Comparison of ENCODE assay signal across 10 cellular contexts in the genomic region with DNA sequence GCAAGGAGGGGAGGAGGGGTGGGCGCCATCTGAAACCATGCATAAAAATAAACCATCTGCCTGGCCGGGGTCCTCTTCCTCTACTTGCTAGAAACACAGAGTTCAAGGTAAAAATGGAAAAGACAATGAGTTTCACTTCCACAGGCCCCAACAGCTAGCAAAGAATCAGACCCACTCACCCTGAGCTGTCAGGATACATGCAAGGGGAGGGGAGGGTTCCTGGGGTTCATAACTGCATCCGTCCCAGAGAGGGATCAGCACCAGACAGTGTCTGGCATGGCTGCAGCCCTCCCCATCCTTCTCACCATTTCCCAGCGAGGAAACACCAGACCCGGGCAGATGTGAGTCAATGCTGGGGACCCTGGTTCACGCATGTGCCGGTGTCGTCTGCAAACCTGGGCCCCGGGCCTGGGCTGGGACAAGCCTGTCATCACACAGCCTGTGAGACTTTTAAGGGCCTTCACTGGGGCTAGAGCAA.
DNase-seq lines count a peak whose midpoint lies in the region; ATAC-seq and TF ChIP-seq lines count a peak whose summit lies in the region.
"Had no signal": no experiment of that assay in that cellular context is flagged by ENCODE, and none has a peak within 500 bp of the region (broad histone marks: within the 10 kb centered on the region; RNA-seq: fewer than 3 reads in every experiment).

No MANE protein-coding gene starts in this region.

- H3K27ac Mint-ChIP-seq in dendritic cell treated with granulocyte-macrophage colony-stimulating factor and Interleukin-4, amounts not matched to agents 40 ng/mL and 50 ng/mL, for 4 days, result peak overlapping the region; percentile 91

- peaks cover 89% of the 10 kb centered on the region for H3K4me1 Mint-ChIP-seq in dendritic cell treated with granulocyte-macrophage colony-stimulating factor and Interleukin-4, amounts not matched to agents 40 ng/mL and 50 ng/mL, for 4 days (ENCODE audit: low read depth)

- POLR2A ChIA-PET in GM10248 (lab: Yijun Ruan, JAX), result interaction anchor here (0.6 kb wide), 1 partner anchor 15 kb away, joined by 3 read pairs; no protein-coding TSS in a partner anchor

- intact Hi-C loops in dendritic cell treated with granulocyte-macrophage colony-stimulating factor and Interleukin-4, amounts not matched to agents 40 ng/mL and 50 ng/mL, for 4 days (cut with micrococcal nuclease), result loop anchor here (5.0 to 10.0 kb wide), 2 partner anchors 52 to 55 kb away; partner anchors contain the start of gene SEMA4D

- peaks cover 27% of the 10 kb centered on the region for H3K36me3 Mint-ChIP-seq in dendritic cell treated with granulocyte-macrophage colony-stimulating factor and Interleukin-4, amounts not matched to agents 40 ng/mL and 50 ng/mL, for 4 days (ENCODE audit: low read depth)

- no peaks in the 10 kb centered on the region for H3K27me3 ChIP-seq in HL-60 (ENCODE audit: insufficient read depth, poor library complexity, severe bottlenecking)
- H3K27me3 ChIP-seq: SJSA1 had no signal

- no peak overlapping the region for H3K4me3 Mint-ChIP-seq in dendritic cell treated with granulocyte-macrophage colony-stimulating factor and Interleukin-4, amounts not matched to agents 40 ng/mL and 50 ng/mL, for 4 days

- no peak overlapping the region; the same call in 1 of the 2 replicates for H3K4me3 ChIP-seq in HL-60 (replicated peaks; ENCODE audit: insufficient read depth, low read length)
- H3K4me3 ChIP-seq: SJSA1 had no signal

- CTCF ChIA-PET in GM10248 (lab: Yijun Ruan, JAX), result interaction anchor here (1.4 to 5.6 kb wide), 6 partner anchors 10 to 106 kb away, joined by 3 to 60 read pairs (median 6); no protein-coding TSS in a partner anchor

- no peak for TF ChIP-seq CTCF in GM10248 (IDR thresholded peaks at IDR 0.05; ENCODE audit: control extremely low read depth, extremely low read depth, low read depth, missing control alignments)
- TF ChIP-seq CTCF in HL-60 (IDR thresholded peaks at IDR 0.05; ENCODE audit: insufficient read depth, low read length), result no peak

- peak overlapping the region; percentile 12; the same call in 1 of the 2 replicates for H3K27ac ChIP-seq in HL-60 (replicated peaks)
- H3K27ac ChIP-seq: SJSA1 had no signal

- ATAC-seq in GM19467 (IDR thresholded peaks at IDR 0.05; ENCODE audit: unreplicated experiment) (peak; percentile 44), HG03175 (IDR thresholded peaks at IDR 0.05; ENCODE audit: unreplicated experiment) (no peak)

- no peaks in the 10 kb centered on the region for H3K27me3 Mint-ChIP-seq in dendritic cell treated with granulocyte-macrophage colony-stimulating factor and Interleukin-4, amounts not matched to agents 40 ng/mL and 50 ng/mL, for 4 days

- peak; percentile 63 for DNase-seq in GM10248 (ENCODE audit: extremely low spot score)
- DNase-seq in HL-60 (ENCODE audit: low read depth in 1 of 2, low spot score in 1 of 2), result peak in 1 of 2 experiments; percentile 24
- no peak for DNase-seq in activated effector memory CD4-positive, alpha-beta T cell treated with anti-CD3 and anti-CD28 coated beads, Interleukin-2, amount 50 U/mL, for 16 hours
- DNase-seq in pons (ENCODE audit: low spot score), result no peak
- DNase-seq in T1000 (lab: John Stamatoyannopoulos, UW), result no peak
- DNase-seq: GF-D8 had no signal

- H3K9me3 Mint-ChIP-seq in dendritic cell treated with granulocyte-macrophage colony-stimulating factor and Interleukin-4, amounts not matched to agents 40 ng/mL and 50 ng/mL, for 4 days, result no peaks in the 10 kb centered on the region
